ENCODE assay signal across 9 cellular contexts in genomic region chr5:128813317-128813716, GRCh38.
"Had no signal": no experiment of that assay in that cellular context is flagged by ENCODE, and none has a peak within 500 bp of the region (broad histone marks: within the 10 kb centered on the region; RNA-seq: fewer than 3 reads in every experiment).

No MANE protein-coding gene starts in this region.

- DNase-seq: H9, HCEC 1CT, HFFc6, IMR-90 had no signal

- FAIRE-seq: H1, H54, HTR-8/SVneo, K562 had no signal

- H3K27ac Mint-ChIP-seq: GM23338, H9, HFFc6 had no signal

- ATAC-seq: GM23338, K562 had no signal

- H3K4me3 Mint-ChIP-seq: GM23338, H9, HFFc6 had no signal

- H2AFZ ChIP-seq: GM23338 had no signal

- H3K4me2 ChIP-seq: GM23338 had no signal

- H3K4me3 ChIP-seq: GM23338, K562 had no signal
